Comparison of ENCODE assay signal across 9 cellular contexts in the genomic region with DNA sequence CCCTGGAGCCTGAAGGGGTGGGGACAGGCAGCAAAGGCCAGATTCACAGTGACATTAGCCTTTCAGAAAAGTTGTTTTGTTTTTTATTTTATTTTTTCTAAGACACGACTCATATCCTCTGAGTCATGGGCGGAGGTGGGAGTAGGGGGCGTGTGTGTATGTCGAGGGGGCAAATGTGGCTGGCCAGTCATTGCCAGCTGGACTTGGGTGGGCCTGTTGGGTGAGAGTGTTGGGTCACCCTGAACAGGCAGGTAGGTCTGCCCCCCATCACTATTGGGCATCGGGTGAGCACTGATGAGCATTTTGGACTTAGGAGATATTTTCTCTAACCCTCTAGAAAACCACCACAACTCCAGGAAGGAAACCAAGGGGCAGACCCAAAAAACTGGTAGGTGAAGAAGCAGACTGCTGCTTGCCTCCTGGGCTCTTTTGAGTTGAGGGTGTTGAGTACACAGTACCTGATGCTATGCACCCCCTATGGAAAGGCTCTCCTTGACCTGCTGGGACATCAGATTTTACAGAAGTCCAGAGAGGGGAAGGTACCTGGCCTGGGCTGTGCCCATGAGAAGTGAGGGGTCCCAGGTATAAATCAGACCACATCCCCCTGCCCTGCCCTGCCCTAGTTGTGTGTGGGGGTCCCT. TPM values are rescaled to one million over a fixed set of nuclear protein-coding genes. Genes with fewer than 3 reads are reported as not detected.
DNase-seq lines count a peak whose midpoint lies in the region; ATAC-seq and TF ChIP-seq lines count a peak whose summit lies in the region.
"Had no signal": no experiment of that assay in that cellular context is flagged by ENCODE, and none has a peak within 500 bp of the region (broad histone marks: within the 10 kb centered on the region; RNA-seq: fewer than 3 reads in every experiment).

No MANE protein-coding gene starts in this region.

- H4K20me1 ChIP-seq in PC-9 (ENCODE audit: insufficient read depth): peaks cover 26% of the 10 kb centered on the region

- H3K79me2 ChIP-seq in PC-9 (ENCODE audit: low read depth): peaks cover 55% of the 10 kb centered on the region

- no peaks in the 10 kb centered on the region for H3K27me3 ChIP-seq in PC-9 (ENCODE audit: insufficient read depth, low read depth)
- H3K27me3 ChIP-seq in effector memory CD4-positive, alpha-beta T cell (replicated peaks; ENCODE audit: control insufficient read depth, insufficient read depth, low read length, poor library complexity, severe bottlenecking): no peaks in the 10 kb centered on the region

- H3K4me1 ChIP-seq in PC-9 (replicated peaks; ENCODE audit: insufficient read depth): peaks cover 89% of the 10 kb centered on the region
- peaks cover 41% of the 10 kb centered on the region for H3K4me1 ChIP-seq in effector memory CD4-positive, alpha-beta T cell (ENCODE audit: control insufficient read depth, insufficient read depth, low read length, poor library complexity, severe bottlenecking)

- BruUV-seq in PC-9 (replicated peaks; lab: Mats Ljungman, UMichigan): no TSS peak

- H3K4me3 ChIP-seq in PC-9: peak overlapping the region; percentile 78; the same call in 1 of the 2 replicates
- H3K4me3 ChIP-seq in effector memory CD4-positive, alpha-beta T cell (ENCODE audit: insufficient read depth, low read depth, low read length, poor library complexity, severe bottlenecking): no peak overlapping the region

- peak overlapping the region; percentile 95 for H3K4me2 ChIP-seq in PC-9

- no peak overlapping the region for H2AFZ ChIP-seq in PC-9

- no peak for TF ChIP-seq CTCF in PC-9 (conservative IDR thresholded peaks at IDR 0.05)

- H3K27ac ChIP-seq in PC-9: peak overlapping the region; percentile 83
- peak overlapping the region; percentile 62 for H3K27ac ChIP-seq in effector memory CD4-positive, alpha-beta T cell (ENCODE audit: insufficient read depth, low read length, poor library complexity, severe bottlenecking)

- no peaks in the 10 kb centered on the region for H3K9me3 ChIP-seq in PC-9 (ENCODE audit: insufficient read depth, low read depth)
- no peaks in the 10 kb centered on the region for H3K9me3 ChIP-seq in effector memory CD4-positive, alpha-beta T cell (ENCODE audit: control insufficient read depth, low read length)

- CTCF ChIA-PET in PC-9 (lab: Charles Lee): no interaction called here

- H3K36me3 ChIP-seq in PC-9 (ENCODE audit: low read depth): peaks cover 44% of the 10 kb centered on the region
- H3K36me3 ChIP-seq in effector memory CD4-positive, alpha-beta T cell (ENCODE audit: control insufficient read depth, insufficient read depth, low read length): peaks cover 41% of the 10 kb centered on the region

- peak; percentile 29 for DNase-seq in DMS 273 (lab: John Stamatoyannopoulos, UW; ENCODE audit: unreplicated experiment)
- DNase-seq in DMS 273 treated with DMSO at 0.1 percent for 48 hours (lab: John Stamatoyannopoulos, UW): no peak
- DNase-seq in PC-9: peak in 1 of 2 experiments; percentile 60
- no peak for DNase-seq in effector memory CD4-positive, alpha-beta T cell
- DNase-seq in sciatic nerve (ENCODE audit: low spot score): peak; percentile 54
- no peak for DNase-seq in NCI-H524 treated with DMSO at 0.1 percent for 48 hours (lab: John Stamatoyannopoulos, UW)
- DNase-seq in NAMALWA (ENCODE audit: low spot score): no peak
- DNase-seq: 8988T had no signal

- peaks cover 98% of the 10 kb centered on the region for H3F3A ChIP-seq in PC-9 (ENCODE audit: insufficient read depth, low read depth)

- H3K9me2 ChIP-seq in PC-9 (ENCODE audit: insufficient read depth): no peaks in the 10 kb centered on the region

- POLR2A ChIA-PET in PC-9 (lab: Charles Lee; ENCODE audit: unreplicated experiment): interaction anchor here (0.6 to 0.7 kb wide), 2 partner anchors 53 to 264 kb away, joined by 3 to 6 read pairs; no protein-coding TSS in a partner anchor

- intact Hi-C loops in PC-9 (cut with micrococcal nuclease; ENCODE audit: unreplicated experiment) (loop anchor here (10.0 kb wide), 1 partner anchor 458 kb away; a partner anchor contains a TSS), sciatic nerve (cut with DNase I) (no loop called here)

- ATAC-seq in sciatic nerve (no peak), GM18907 (IDR thresholded peaks at IDR 0.05; ENCODE audit: unreplicated experiment) (no peak)

RNA-seq across cellular contexts. Expression of a gene that starts 5.6 kb away (rescaled TPM):
- total RNA-seq in PC-9 (2021) (32.8 and 35.2 TPM in 2 replicates), sciatic nerve (31.6 TPM)

RNA-seq across cellular contexts. Expression of a gene that starts 6.6 kb away (rescaled TPM):
- total RNA-seq in PC-9 (2021): 1,825 and 1,951 TPM in 2 replicates
- 29.0 TPM for total RNA-seq in sciatic nerve

Comparison
In these comparisons a context has a peak if more than half of its experiments do, and no peak if none do; other contexts are left out.
1. DNase-seq: peak in DMS 273 (single experiment) and sciatic nerve (single experiment); none in DMS 273 treated with DMSO at 0.1 percent for 48 hours (single experiment), effector memory CD4-positive, alpha-beta T cell (0 of 3), NCI-H524 treated with DMSO at 0.1 percent for 48 hours (single experiment) and NAMALWA (single experiment).
2. RNA of a gene that starts 6.6 kb away (total RNA-seq): 1,825 to 1,951 TPM in PC-9; 29.0 TPM in sciatic nerve (single experiment); every median in the first group is over 10 times any median in the second.